ENCODE assay signal across 10 cellular contexts in the genomic region with DNA sequence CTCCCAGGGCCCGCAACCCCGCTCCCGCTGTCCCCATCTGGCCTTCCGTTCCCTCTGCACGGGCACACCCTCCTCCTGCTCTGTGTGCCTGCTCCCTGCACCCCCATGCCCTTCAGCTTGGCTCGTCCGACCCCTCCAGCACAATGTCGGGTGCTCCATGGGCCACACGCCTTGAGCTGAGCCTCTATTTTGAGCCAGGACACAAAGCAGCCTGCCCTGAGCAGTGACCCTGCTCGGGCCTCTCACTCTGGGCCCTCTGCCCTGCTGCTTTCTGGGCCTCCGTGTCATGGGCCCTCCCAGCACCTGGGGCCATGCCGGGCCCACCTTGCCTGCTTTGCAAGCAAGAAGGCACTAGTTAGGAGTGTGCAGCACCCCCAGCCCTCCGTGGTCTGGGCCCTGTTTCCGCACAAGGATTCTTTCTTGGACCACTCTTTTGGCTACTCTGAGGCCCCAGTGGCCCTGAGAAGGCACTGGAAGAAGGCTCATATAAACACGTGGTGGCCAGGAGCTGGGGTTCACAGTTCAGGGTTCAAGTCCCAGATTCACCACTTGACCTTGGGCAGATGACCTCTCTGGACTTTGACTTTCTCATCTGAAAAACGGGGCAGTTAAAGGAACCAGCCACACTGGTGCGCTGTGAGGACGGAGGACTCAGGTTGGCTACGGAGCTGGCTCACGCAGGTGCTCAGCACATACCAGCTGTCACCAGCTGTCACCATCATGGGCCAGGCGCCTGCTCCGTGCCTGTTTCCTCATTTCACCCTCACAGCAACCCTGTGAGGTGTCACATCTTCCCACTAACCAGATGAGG.
DNase-seq lines count a peak whose midpoint lies in the region; ATAC-seq, FAIRE-seq and TF ChIP-seq lines count a peak whose summit lies in the region.
"Had no signal": no experiment of that assay in that cellular context is flagged by ENCODE, and none has a peak within 500 bp of the region (broad histone marks: within the 10 kb centered on the region; RNA-seq: fewer than 3 reads in every experiment).

No MANE protein-coding gene starts in this region.

- TF ChIP-seq POLR2A in GM12892 (IDR thresholded peaks at IDR 0.05; ENCODE audit: low read depth, low read length) = no peak

- DNase-seq in SHP77 treated with DMSO at 0.1 percent for 48 hours (lab: John Stamatoyannopoulos, UW) = peak; percentile 88
- DNase-seq in progenitor cell of endocrine pancreas (ENCODE audit: low spot score, unreplicated experiment) = no peak
- DNase-seq in GM12892 (ENCODE audit: insufficient read length) = no peak
- DNase-seq: activated T-cell treated with anti-CD3 and anti-CD28 coated beads, Interleukin-2, amount 50 U/mL, for 72 hours; SIG-M5 had no signal

- H3K36me3 Mint-ChIP-seq in progenitor cell of endocrine pancreas (ENCODE audit: insufficient read depth) = no peaks in the 10 kb centered on the region

- TF ChIP-seq CTCF in progenitor cell of endocrine pancreas (IDR thresholded peaks at IDR 0.05; ENCODE audit: unreplicated experiment) = no peak

- peaks cover 44% of the 10 kb centered on the region for H3K4me1 Mint-ChIP-seq in progenitor cell of endocrine pancreas (ENCODE audit: low read depth)

- H3K4me3 Mint-ChIP-seq in progenitor cell of endocrine pancreas (ENCODE audit: low read depth) = no peak overlapping the region
- H3K4me3 Mint-ChIP-seq: activated T-cell treated with anti-CD3 and anti-CD28 coated beads, Interleukin-2, amount 50 U/mL, for 72 hours had no signal

- peak; percentile 69 for ATAC-seq in GM18517 (IDR thresholded peaks at IDR 0.05; ENCODE audit: unreplicated experiment)
- ATAC-seq in HG02678 (IDR thresholded peaks at IDR 0.05; ENCODE audit: unreplicated experiment) = peak; percentile 77
- no peak for ATAC-seq in GM21515 (IDR thresholded peaks at IDR 0.05; ENCODE audit: unreplicated experiment)
- ATAC-seq in HG02885 (IDR thresholded peaks at IDR 0.05; ENCODE audit: poor library complexity, unreplicated experiment) = no peak
- ATAC-seq: activated T-cell treated with anti-CD3 and anti-CD28 coated beads, Interleukin-2, amount 50 U/mL, for 72 hours had no signal

- peak overlapping the region; percentile 95 for H3K27ac Mint-ChIP-seq in progenitor cell of endocrine pancreas
- H3K27ac Mint-ChIP-seq: activated T-cell treated with anti-CD3 and anti-CD28 coated beads, Interleukin-2, amount 50 U/mL, for 72 hours had no signal

- H3K9me3 Mint-ChIP-seq in progenitor cell of endocrine pancreas (ENCODE audit: low read depth) = no peaks in the 10 kb centered on the region
- H3K9me3 Mint-ChIP-seq: activated T-cell treated with anti-CD3 and anti-CD28 coated beads, Interleukin-2, amount 50 U/mL, for 72 hours had no signal

- no peak for FAIRE-seq in GM12892 (lab: Jason Lieb, UNC)
- FAIRE-seq: endometrium had no signal

- H3K27me3 Mint-ChIP-seq in progenitor cell of endocrine pancreas = no peaks in the 10 kb centered on the region

Comparison
In these comparisons a context has a peak if more than half of its experiments do, and no peak if none do; other contexts are left out.
1. ATAC-seq: peak in GM18517 (single experiment) and HG02678 (single experiment); none in GM21515 (single experiment) and HG02885 (single experiment).